Comparison of ENCODE assay signal across 8 cellular contexts in genomic region chr9:95004452-95005275, GRCh38.
DNase-seq lines count a peak whose midpoint lies in the region; ATAC-seq and TF ChIP-seq lines count a peak whose summit lies in the region.

No MANE protein-coding gene starts in this region.

- peak in 2 of 4 experiments; percentile 17 to 20 for TF ChIP-seq CTCF in gastroesophageal sphincter (IDR thresholded peaks at IDR 0.05)
- TF ChIP-seq CTCF in omental fat pad (IDR thresholded peaks at IDR 0.05) = no peak

- DNase-seq in HAP-1 (ENCODE audit: low spot score in 2 of 2) (peak in 1 of 2 experiments; percentile 76), NCI-H226 (peak; percentile 49), omental fat pad (ENCODE audit: low spot score) (no peak), globus pallidus (ENCODE audit: low spot score) (no peak)
- peak; percentile 45 to 59 for DNase-seq in activated T-cell treated with anti-CD3 and anti-CD28 coated beads, Interleukin-2, amount 50 U/mL, for 72 hours

- H3K36me3 Mint-ChIP-seq in activated T-cell treated with anti-CD3 and anti-CD28 coated beads, Interleukin-2, amount 50 U/mL, for 72 hours (ENCODE audit: insufficient read depth in 2 of 2) = peaks cover 0 to 1% of the 10 kb centered on the region in 2 donors

- WGBS in gastroesophageal sphincter (ENCODE audit: low coverage in 1 of 2), 2 donors = 0% methylated on average over 4 of the region's 130 CpGs; no CpG with 5 or more reads in 1 of the 2 donors

- H3K27me3 ChIP-seq in HAP-1 (ENCODE audit: low read depth) (no peaks in the 10 kb centered on the region), gastroesophageal sphincter (no peaks in the 10 kb centered on the region)

- peak; percentile 51 to 86 for TF ChIP-seq POLR2A in gastroesophageal sphincter (IDR thresholded peaks at IDR 0.05)

- H3K4me3 ChIP-seq in GM08714 (ENCODE audit: low read length) (peak overlapping the region; percentile 93), HAP-1 (peak overlapping the region; percentile 55), gastroesophageal sphincter (peak overlapping the region; percentile 81 to 97)

- H3K4me1 Mint-ChIP-seq in activated T-cell treated with anti-CD3 and anti-CD28 coated beads, Interleukin-2, amount 50 U/mL, for 72 hours (ENCODE audit: low read depth) = peaks cover 16% of the 10 kb centered on the region

- no peaks in the 10 kb centered on the region for H3K9me3 ChIP-seq in HAP-1
- H3K9me3 ChIP-seq in gastroesophageal sphincter = no peaks in the 10 kb centered on the region

- peak overlapping the region; percentile 64 to 90 for H3K4me3 Mint-ChIP-seq in activated T-cell treated with anti-CD3 and anti-CD28 coated beads, Interleukin-2, amount 50 U/mL, for 72 hours

- no peak overlapping the region for H3K27ac Mint-ChIP-seq in activated T-cell treated with anti-CD3 and anti-CD28 coated beads, Interleukin-2, amount 50 U/mL, for 72 hours

- peaks cover 37% of the 10 kb centered on the region for H3K27me3 Mint-ChIP-seq in activated T-cell treated with anti-CD3 and anti-CD28 coated beads, Interleukin-2, amount 50 U/mL, for 72 hours (ENCODE audit: low read depth)

- H3K4me1 ChIP-seq in HAP-1 (peaks cover 11% of the 10 kb centered on the region), gastroesophageal sphincter (peaks cover 0 to 54% (median 0%) of the 10 kb centered on the region in 3 donors)

- no peak for TF ChIP-seq EP300 in gastroesophageal sphincter (IDR thresholded peaks at IDR 0.05)

- peak overlapping the region; percentile 95 to 99 (median 98) for H3K27ac ChIP-seq in gastroesophageal sphincter

- H3K9me3 Mint-ChIP-seq in activated T-cell treated with anti-CD3 and anti-CD28 coated beads, Interleukin-2, amount 50 U/mL, for 72 hours = no peaks in the 10 kb centered on the region

- no peaks in the 10 kb centered on the region for H3K36me3 ChIP-seq in HAP-1 (replicated peaks)
- H3K36me3 ChIP-seq in gastroesophageal sphincter = no peaks in the 10 kb centered on the region

- in situ Hi-C loops in HAP-1 (cut with MboI; ENCODE audit: low sequenced_read_pairs) = no loop called here

- peak; percentile 81 to 85 for ATAC-seq in activated T-cell treated with anti-CD3 and anti-CD28 coated beads, Interleukin-2, amount 50 U/mL, for 72 hours (replicated peaks in 1 of 2)
- ATAC-seq in gastroesophageal sphincter = peak; percentile 78
- peak; percentile 71 for ATAC-seq in omental fat pad (ENCODE audit: low FRiP score)
- no peak for ATAC-seq in GM18519 (IDR thresholded peaks at IDR 0.05; ENCODE audit: low FRiP score, unreplicated experiment)

Comparison
In these comparisons a context has a peak if more than half of its experiments do, and no peak if none do; other contexts are left out.
1. DNase-seq: peak in NCI-H226 (single experiment) and activated T-cell treated with anti-CD3 and anti-CD28 coated beads, Interleukin-2, amount 50 U/mL, for 72 hours (2 of 2); none in omental fat pad (single experiment) and globus pallidus (single experiment).
2. Peak in every context shown above with its lines, with median percentiles within 50 percentile points of each other: H3K4me3 ChIP-seq.